In genomic region chr3:149356630-149357029, GRCh38 we compare ENCODE assay signal across 19 cellular contexts. TPM values are rescaled to one million over a fixed set of nuclear protein-coding genes. Genes with fewer than 3 reads are reported as not detected.
DNase-seq lines count a peak whose midpoint lies in the region; ATAC-seq and TF ChIP-seq lines count a peak whose summit lies in the region.
"Had no signal": no experiment of that assay in that cellular context is flagged by ENCODE, and none has a peak within 500 bp of the region (broad histone marks: within the 10 kb centered on the region; RNA-seq: fewer than 3 reads in every experiment).

No MANE protein-coding gene starts in this region.

- H3K9me3 ChIP-seq in IMR-90 (ENCODE audit: control insufficient read depth, insufficient read depth, low read length) (no peaks in the 10 kb centered on the region), body of pancreas (no peaks in the 10 kb centered on the region), trophoblast cell (ENCODE audit: insufficient read depth, low read depth, low read length) (no peaks in the 10 kb centered on the region)

- POLR2A ChIA-PET in IMR-90 (lab: Charles Lee; ENCODE audit: unreplicated experiment), result no interaction called here

- H3K27ac Mint-ChIP-seq in activated naive CD4-positive, alpha-beta T cell treated with anti-CD3 and anti-CD28 coated beads for 36 hours, result no peak overlapping the region
- H3K27ac Mint-ChIP-seq: CD8-positive, alpha-beta T cell had no signal

- H2BK120ac ChIP-seq in IMR-90 (ENCODE audit: low read depth, low read length) (peak overlapping the region; percentile 59; the same call in 1 of the 2 replicates), trophoblast cell (ENCODE audit: insufficient read depth, low read length, poor library complexity) (no peak overlapping the region)

- no peak overlapping the region for H3K56ac ChIP-seq in IMR-90 (ENCODE audit: extremely low read depth, insufficient read depth, low read length)

- no peak overlapping the region for H2AK9ac ChIP-seq in IMR-90 (replicated peaks; ENCODE audit: low read depth, low read length, poor library complexity)

- no peaks in the 10 kb centered on the region for H3K79me2 ChIP-seq in trophoblast cell (ENCODE audit: control insufficient read depth, insufficient read depth, low read length, poor library complexity)

- H3K4me2 ChIP-seq in IMR-90 (ENCODE audit: low read depth, low read length), result no peak overlapping the region
- H3K4me2 ChIP-seq in trophoblast cell (ENCODE audit: low read length), result no peak overlapping the region
- H3K4me2 ChIP-seq: BLaER1 treated with 17β-estradiol and CSF1 and Interleukin-3, amounts not matched to agents 10 nM and 100 nM had no signal

- H4K8ac ChIP-seq in IMR-90 (ENCODE audit: low read depth in 2 of 2, low read length in 2 of 2) (no peak overlapping the region), trophoblast cell (ENCODE audit: low read depth, low read length) (no peak overlapping the region)

- no peak overlapping the region for H2BK5ac ChIP-seq in IMR-90 (ENCODE audit: low read depth, low read length, poor library complexity, severe bottlenecking)
- no peak overlapping the region for H2BK5ac ChIP-seq in trophoblast cell (ENCODE audit: low read depth, low read length, poor library complexity)

- H3K27ac ChIP-seq in IMR-90 (ENCODE audit: insufficient read depth, low read length) (0 out of 2 replicates have a peak overlapping the region, but pooled peaks have one; percentile 22), body of pancreas (peak overlapping the region; percentile 88 to 93 (median 90)), trophoblast cell (ENCODE audit: low read depth, low read length) (no peak overlapping the region)
- H3K27ac ChIP-seq: BLaER1 treated with 17β-estradiol and CSF1 and Interleukin-3, amounts not matched to agents 10 nM and 100 nM had no signal

- H3K4me1 ChIP-seq in IMR-90 (ENCODE audit: control insufficient read depth, insufficient read depth, low read length) (peaks cover 8% of the 10 kb centered on the region), body of pancreas (peaks cover 59% of the 10 kb centered on the region), trophoblast cell (ENCODE audit: control insufficient read depth in 1 of 2, insufficient read depth in 2 of 2, low read length in 2 of 2) (no peaks in the 10 kb centered on the region)
- H3K4me1 ChIP-seq: BLaER1 treated with 17β-estradiol and CSF1 and Interleukin-3, amounts not matched to agents 10 nM and 100 nM had no signal

- H2AFZ ChIP-seq in IMR-90 (replicated peaks; ENCODE audit: low read length, poor library complexity), result no peak overlapping the region
- no peak overlapping the region for H2AFZ ChIP-seq in trophoblast cell (ENCODE audit: insufficient read depth, low read length, poor library complexity)

- no peak overlapping the region for H4K12ac ChIP-seq in trophoblast cell (ENCODE audit: low read depth, low read length)

- H3K27me3 ChIP-seq in IMR-90 (ENCODE audit: control insufficient read depth, insufficient read depth, low read length) (no peaks in the 10 kb centered on the region), body of pancreas (no peaks in the 10 kb centered on the region), trophoblast cell (ENCODE audit: insufficient read depth, low read length) (no peaks in the 10 kb centered on the region)
- H3K27me3 ChIP-seq: BLaER1 treated with 17β-estradiol and CSF1 and Interleukin-3, amounts not matched to agents 10 nM and 100 nM had no signal

- H3K9ac ChIP-seq in IMR-90 (ENCODE audit: low read depth, low read length), result no peak overlapping the region
- peak overlapping the region; percentile 49 for H3K9ac ChIP-seq in trophoblast cell (ENCODE audit: low read length)
- H3K9ac ChIP-seq: BLaER1 treated with 17β-estradiol and CSF1 and Interleukin-3, amounts not matched to agents 10 nM and 100 nM had no signal

- H3K4me1 Mint-ChIP-seq in activated naive CD4-positive, alpha-beta T cell treated with anti-CD3 and anti-CD28 coated beads for 36 hours (ENCODE audit: low read depth), result no peaks in the 10 kb centered on the region

- no peak overlapping the region for H3K4me3 ChIP-seq in IMR-90 (ENCODE audit: insufficient read depth, low read depth, low read length)
- H3K4me3 ChIP-seq in body of pancreas, result no peak overlapping the region
- H3K4me3 ChIP-seq in trophoblast cell (ENCODE audit: low read depth, low read length), result no peak overlapping the region
- H3K4me3 ChIP-seq: BLaER1 treated with 17β-estradiol and CSF1 and Interleukin-3, amounts not matched to agents 10 nM and 100 nM; GM12878 had no signal

- H4K91ac ChIP-seq in IMR-90 (ENCODE audit: insufficient read depth, low read depth, low read length) (no peak overlapping the region), trophoblast cell (ENCODE audit: low read depth, low read length) (no peak overlapping the region)

- no peak for TF ChIP-seq RAD21 in IMR-90 (IDR thresholded peaks at IDR 0.05; ENCODE audit: low read length)

- H3K27me3 Mint-ChIP-seq in activated naive CD4-positive, alpha-beta T cell treated with anti-CD3 and anti-CD28 coated beads for 36 hours (ENCODE audit: low read depth), result peaks cover 4% of the 10 kb centered on the region

- intact Hi-C loops in IMR-90 (cut with micrococcal nuclease) (no loop called here), body of pancreas (cut with DNase I) (no loop called here)
- intact Hi-C loops in activated naive CD4-positive, alpha-beta T cell treated with anti-CD3 and anti-CD28 coated beads for 36 hours (cut with micrococcal nuclease), result no loop called here

- H3K4ac ChIP-seq in IMR-90 (ENCODE audit: low read depth, low read length) (no peak overlapping the region), trophoblast cell (ENCODE audit: low read depth, low read length) (no peak overlapping the region)

- H2BK15ac ChIP-seq in IMR-90 (ENCODE audit: low read depth, low read length), result no peak overlapping the region; the same call in 2 of the 3 replicates

- peak overlapping the region; percentile 11; the same call in 1 of the 2 replicates for H2AK5ac ChIP-seq in IMR-90 (ENCODE audit: low read depth, low read length)
- H2AK5ac ChIP-seq in trophoblast cell (ENCODE audit: low read length), result no peak overlapping the region

- no peak overlapping the region for H4K5ac ChIP-seq in IMR-90 (ENCODE audit: low read depth, low read length)

- H3K79me1 ChIP-seq in IMR-90 (ENCODE audit: low read depth in 1 of 2, low read length in 2 of 2) (no peaks in the 10 kb centered on the region), trophoblast cell (ENCODE audit: low read length) (no peaks in the 10 kb centered on the region)

- no peaks in the 10 kb centered on the region for H3K9me3 Mint-ChIP-seq in activated naive CD4-positive, alpha-beta T cell treated with anti-CD3 and anti-CD28 coated beads for 36 hours
- H3K9me3 Mint-ChIP-seq: CD8-positive, alpha-beta T cell had no signal

- no peak overlapping the region for H3K4me3 Mint-ChIP-seq in activated naive CD4-positive, alpha-beta T cell treated with anti-CD3 and anti-CD28 coated beads for 36 hours
- H3K4me3 Mint-ChIP-seq: CD8-positive, alpha-beta T cell had no signal

- WGBS in IMR-90 (ENCODE audit: extremely low coverage in 2 of 2, insufficient read length in 1 of 2), 2 experiments, result no CpG with 5 or more reads among the region's 4 CpGs
- 32 to 44% methylated on average over 4 of the region's 4 CpGs for WGBS in body of pancreas, 2 donors
- no CpG with 5 or more reads among the region's 4 CpGs for WGBS in trophoblast cell (ENCODE audit: extremely low coverage, insufficient coverage, insufficient read length)

- H2BK12ac ChIP-seq in trophoblast cell (ENCODE audit: low read length), result no peak overlapping the region

- H3K36me3 ChIP-seq in IMR-90 (ENCODE audit: control insufficient read depth, insufficient read depth, low read length), result no peaks in the 10 kb centered on the region
- H3K36me3 ChIP-seq in body of pancreas (replicated peaks in 1 of 2; ENCODE audit: insufficient read depth in 1 of 2, low read depth in 2 of 2), result no peaks in the 10 kb centered on the region
- H3K36me3 ChIP-seq in trophoblast cell (ENCODE audit: control insufficient read depth in 1 of 2, insufficient read depth in 2 of 2, low read length in 2 of 2), result no peaks in the 10 kb centered on the region
- H3K36me3 ChIP-seq: BLaER1 treated with 17β-estradiol and CSF1 and Interleukin-3, amounts not matched to agents 10 nM and 100 nM had no signal

- in situ Hi-C loops in IMR-90 (cut with MboI; ENCODE audit: low sequenced_read_pairs), result no loop called here

- ATAC-seq in IMR-90 (ENCODE audit: low read depth) (no peak), body of pancreas (no peak), GM21447 (IDR thresholded peaks at IDR 0.05; ENCODE audit: unreplicated experiment) (no peak), HG03460 (IDR thresholded peaks at IDR 0.05; ENCODE audit: unreplicated experiment) (no peak)
- ATAC-seq: CD8-positive, alpha-beta T cell; GM12878; SK-N-SH treated with all-trans-retinoic acid at 6 μM for 48 hours had no signal

- DNase-seq in EH (ENCODE audit: low read depth), result peak; percentile 70
- peak; percentile 45 for DNase-seq in IMR-90
- DNase-seq in body of pancreas, result no peak
- no peak for DNase-seq in trophoblast cell
- no peak for DNase-seq in NCI-H2171 (lab: John Stamatoyannopoulos, UW)
- DNase-seq in activated naive CD4-positive, alpha-beta T cell treated with anti-CD3 and anti-CD28 coated beads for 36 hours, result no peak
- DNase-seq: CD8-positive, alpha-beta T cell; DMS79 treated with DMSO at 0.1 percent for 48 hours; KBM-7; NCI-H1105 treated with DMSO at 0.1 percent for 48 hours; NCI-H1694; NCI-H2081 treated with DMSO at 0.1 percent for 48 hours; SHP77 treated with DMSO at 0.1 percent for 48 hours had no signal

- H3K23ac ChIP-seq in IMR-90 (ENCODE audit: low read depth, low read length) (peak overlapping the region; percentile 53; the same call in 1 of the 2 replicates), trophoblast cell (ENCODE audit: low read length) (no peak overlapping the region)

- no peaks in the 10 kb centered on the region for H3K36me3 Mint-ChIP-seq in activated naive CD4-positive, alpha-beta T cell treated with anti-CD3 and anti-CD28 coated beads for 36 hours (ENCODE audit: low read depth)
- H3K36me3 Mint-ChIP-seq: CD8-positive, alpha-beta T cell had no signal

- no peak for TF ChIP-seq POLR2A in IMR-90 (IDR thresholded peaks at IDR 0.05; ENCODE audit: low read depth, low read length)
- no peak for TF ChIP-seq POLR2A in body of pancreas (IDR thresholded peaks at IDR 0.05)

- H3K18ac ChIP-seq in IMR-90 (ENCODE audit: low read depth, low read length), result peak overlapping the region; percentile 21; the same call in 1 of the 2 replicates
- no peak overlapping the region for H3K18ac ChIP-seq in trophoblast cell (ENCODE audit: low read length)

- no peak overlapping the region for H2BK20ac ChIP-seq in IMR-90 (ENCODE audit: low read depth, low read length)

- 0 out of 2 replicates have a peak overlapping the region, but pooled peaks have one; percentile 63 for H3K14ac ChIP-seq in IMR-90 (replicated peaks; ENCODE audit: low read depth, low read length)
- H3K14ac ChIP-seq in trophoblast cell (ENCODE audit: low read length), result no peak overlapping the region

- H3K9me1 ChIP-seq in IMR-90 (ENCODE audit: insufficient read depth, low read length), result 0 out of 2 replicates have a peak, but pooled peaks cover 3% of the 10 kb centered on the region

- BruUV-seq in IMR-90 (replicated peaks; lab: Mats Ljungman, UMichigan), result no TSS peak

- no peak for TF ChIP-seq CTCF in IMR-90 (conservative IDR thresholded peaks at IDR 0.05; ENCODE audit: low read depth, low read length)
- no peak for TF ChIP-seq CTCF in body of pancreas (IDR thresholded peaks at IDR 0.05)

- CTCF ChIA-PET in IMR-90 (lab: Yijun Ruan, JAX), result interaction anchor here (0.7 to 1.1 kb wide), 2 partner anchors 13 to 401 kb away, joined by 3 read pairs; no protein-coding TSS in a partner anchor
- CTCF ChIA-PET in activated naive CD4-positive, alpha-beta T cell treated with anti-CD3 and anti-CD28 coated beads for 36 hours (lab: Charles Lee), result interaction anchor here (0.6 kb wide), 1 partner anchor 124 kb away, joined by 4 read pairs; no protein-coding TSS in a partner anchor

- dilution Hi-C loops in IMR-90 (cut with HindIII; ENCODE audit: low sequenced_read_pairs, unreplicated experiment), result no loop called here

- no peaks in the 10 kb centered on the region for H4K20me1 ChIP-seq in IMR-90 (ENCODE audit: insufficient read depth, low read length)
- H4K20me1 ChIP-seq: BLaER1 treated with 17β-estradiol and CSF1 and Interleukin-3, amounts not matched to agents 10 nM and 100 nM had no signal

RNA-seq across cellular contexts. Expression of gene TM4SF1, which starts 20.8 kb away (rescaled TPM):
- 232 and 366 TPM in 2 replicates for total RNA-seq in IMR-90 (2012; rRNA removed)
- 302 and 364 TPM in 2 replicates for polyA plus RNA-seq in IMR-90 (2012; rRNA removed)
- polyA plus RNA-seq in IMR-90 (2012; cell fraction: cytosol; rRNA removed), result 212 and 271 TPM in 2 replicates
- 340 and 869 TPM in 2 replicates for polyA plus RNA-seq in IMR-90 (2012; cell fraction: nucleus; rRNA removed; ENCODE audit: low replicate concordance)
- total RNA-seq in body of pancreas, result 100 to 1,000 TPM; 104 to 168 TPM
- polyA plus RNA-seq in trophoblast cell (2013), result 1.8 and 2.2 TPM in 2 replicates
- total RNA-seq in activated naive CD4-positive, alpha-beta T cell treated with anti-CD3 and anti-CD28 coated beads for 36 hours, result not detected
- total RNA-seq: CD8-positive, alpha-beta T cell; OCI-LY7 had no signal

RNA-seq across cellular contexts. Expression of gene TM4SF18, which starts 23.2 kb away (rescaled TPM):
- under 0.01 TPM in 1 of 2 replicates, not detected in the other for total RNA-seq in IMR-90 (2012; rRNA removed)
- polyA plus RNA-seq in IMR-90 (2012; rRNA removed), result not detected in 2 replicates
- not detected in 2 replicates for polyA plus RNA-seq in IMR-90 (2012; cell fraction: cytosol; rRNA removed)
- polyA plus RNA-seq in IMR-90 (2012; cell fraction: nucleus; rRNA removed; ENCODE audit: low replicate concordance), result not detected in 2 replicates
- 10 to 100 TPM in 1 of 2 donors, 1 to 10 TPM in 1; 7.9 to 13.2 TPM for total RNA-seq in body of pancreas
- polyA plus RNA-seq in trophoblast cell (2013), result 0.17 and 0.23 TPM in 2 replicates
- total RNA-seq in activated naive CD4-positive, alpha-beta T cell treated with anti-CD3 and anti-CD28 coated beads for 36 hours, result not detected
- total RNA-seq: CD8-positive, alpha-beta T cell; GM12878; OCI-LY7 had no signal

Comparison
In these comparisons a context has a peak if more than half of its experiments do, and no peak if none do; other contexts are left out.
1. DNase-seq: peak in EH (single experiment) and IMR-90 (single experiment); none in body of pancreas (0 of 4), trophoblast cell (0 of 2), NCI-H2171 (single experiment) and activated naive CD4-positive, alpha-beta T cell treated with anti-CD3 and anti-CD28 coated beads for 36 hours (single experiment).
2. RNA of gene TM4SF1, which starts 20.8 kb away (total RNA-seq): 232 to 366 TPM in IMR-90 and 104 to 168 TPM in body of pancreas; not detected in activated naive CD4-positive, alpha-beta T cell treated with anti-CD3 and anti-CD28 coated beads for 36 hours; every median in the first group is over 100 times any median in the second.